ENCODE assay signal across 27 cellular contexts in the genomic region with DNA sequence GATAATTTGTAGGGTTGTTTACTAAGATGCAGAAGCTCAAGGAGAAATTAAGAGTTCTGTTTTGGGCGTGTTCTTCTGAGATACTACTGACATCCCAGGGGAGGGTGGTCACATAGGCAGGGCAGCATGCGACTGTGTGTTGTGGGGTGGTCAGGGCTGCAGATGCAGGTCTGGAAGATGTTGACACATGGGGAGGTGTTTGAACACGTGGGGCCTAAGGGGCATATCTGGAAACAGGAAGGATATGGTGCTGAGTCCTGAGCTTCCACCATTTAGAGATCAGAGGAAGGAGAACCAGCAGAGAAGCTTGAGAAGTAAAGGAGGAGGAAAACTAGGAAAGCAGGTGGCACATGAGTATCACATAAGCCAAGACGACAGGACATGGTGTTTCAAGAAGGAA.
"Had no signal": no experiment of that assay in that cellular context is flagged by ENCODE, and none has a peak within 500 bp of the region (broad histone marks: within the 10 kb centered on the region; RNA-seq: fewer than 3 reads in every experiment).

No MANE protein-coding gene starts in this region.

- ATAC-seq: foreskin keratinocyte; gastroesophageal sphincter; heart left ventricle; left lobe of liver; natural killer cell treated with Interleukin-12 subunit alpha and Interleukin-12 subunit beta and Interleukin-15 and Interleukin-18, amount 100 ng/mL, for 72 hours; stimulated activated memory B cell treated with anti-CD40 and anti-IgM and Interleukin-4, amounts not matched to agents 10 μg/mL and 1 μg/mL and 100 μg/mL, for 72 hours; stimulated activated naive CD8-positive, alpha-beta T cell treated with anti-CD3 and anti-CD28 coated beads, Interleukin-15, Interleukin-2, amounts not matched to agents 100 U/mL and 50 U/mL, for 24 hours had no signal

- H3K27ac ChIP-seq: colonic mucosa, esophagus muscularis mucosa, foreskin keratinocyte, gastroesophageal sphincter, heart left ventricle, hepatocyte, neural progenitor cell, prostate gland, right atrium auricular region, sigmoid colon, spleen, testis, tibial artery had no signal

- H3K27me3 Mint-ChIP-seq: dendritic cell treated with granulocyte-macrophage colony-stimulating factor and Interleukin-4, amounts not matched to agents 40 ng/mL and 50 ng/mL, for 4 days; type B pancreatic cell had no signal

- H2AFZ ChIP-seq: hepatocyte, neural progenitor cell had no signal

- H3K4me1 ChIP-seq: colonic mucosa, esophagus muscularis mucosa, foreskin keratinocyte, gastroesophageal sphincter, heart left ventricle, neural progenitor cell, prostate gland, right atrium auricular region, sigmoid colon, spleen, testis, tibial artery had no signal

- H3K36me3 Mint-ChIP-seq: memory B cell; natural killer cell treated with Interleukin-12 subunit alpha and Interleukin-12 subunit beta and Interleukin-15 and Interleukin-18, amount 100 ng/mL, for 72 hours; stimulated activated memory B cell treated with anti-CD40 and anti-IgM and Interleukin-4, amounts not matched to agents 10 μg/mL and 1 μg/mL and 100 μg/mL, for 72 hours; type B pancreatic cell had no signal

- H3K9me3 ChIP-seq: colonic mucosa, esophagus muscularis mucosa, gastroesophageal sphincter, heart left ventricle, prostate gland, right atrium auricular region, sigmoid colon, spleen, testis, tibial artery had no signal

- H3K9ac ChIP-seq: neural progenitor cell had no signal

- H3K36me3 ChIP-seq: colonic mucosa, esophagus muscularis mucosa, gastroesophageal sphincter, heart left ventricle, prostate gland, right atrium auricular region, sigmoid colon, spleen, tibial artery had no signal

- H3K4me2 ChIP-seq: hepatocyte, neural progenitor cell had no signal

- H3K9me3 Mint-ChIP-seq: dendritic cell treated with granulocyte-macrophage colony-stimulating factor and Interleukin-4, amounts not matched to agents 40 ng/mL and 50 ng/mL, for 4 days; endodermal cell; memory B cell; natural killer cell treated with Interleukin-12 subunit alpha and Interleukin-12 subunit beta and Interleukin-15 and Interleukin-18, amount 100 ng/mL, for 72 hours; neural progenitor cell; stimulated activated memory B cell treated with anti-CD40 and anti-IgM and Interleukin-4, amounts not matched to agents 10 μg/mL and 1 μg/mL and 100 μg/mL, for 72 hours; type B pancreatic cell had no signal

- H3K27me3 ChIP-seq: colonic mucosa, esophagus muscularis mucosa, foreskin keratinocyte, gastroesophageal sphincter, hepatocyte, neural progenitor cell, right atrium auricular region, sigmoid colon, testis, tibial artery had no signal

- H3K4me3 ChIP-seq: colonic mucosa, esophagus muscularis mucosa, gastroesophageal sphincter, heart left ventricle, hepatocyte, lung, neural progenitor cell, prostate gland, right atrium auricular region, sigmoid colon, spleen, testis, tibial artery had no signal

- H3K4me3 Mint-ChIP-seq: dendritic cell treated with granulocyte-macrophage colony-stimulating factor and Interleukin-4, amounts not matched to agents 40 ng/mL and 50 ng/mL, for 4 days; endodermal cell; memory B cell; natural killer cell treated with Interleukin-12 subunit alpha and Interleukin-12 subunit beta and Interleukin-15 and Interleukin-18, amount 100 ng/mL, for 72 hours; neural progenitor cell; stimulated activated memory B cell treated with anti-CD40 and anti-IgM and Interleukin-4, amounts not matched to agents 10 μg/mL and 1 μg/mL and 100 μg/mL, for 72 hours; type B pancreatic cell had no signal

- DNase-seq: colonic mucosa; effector CD8-positive, alpha-beta T cell; endodermal cell; foreskin keratinocyte; heart left ventricle; kidney; nucleus accumbens; sigmoid colon; spleen; stimulated activated CD4-positive, alpha-beta T cell treated with anti-CD3 and anti-CD28 coated beads, Interleukin-4, amount 100 ng/mL, for 4 hours; stimulated activated naive CD8-positive, alpha-beta T cell treated with anti-CD3 and anti-CD28 coated beads, Interleukin-15, Interleukin-2, amounts not matched to agents 100 U/mL and 50 U/mL, for 24 hours; substantia nigra; testis; tibial artery had no signal

- H3K4me1 Mint-ChIP-seq: endodermal cell; memory B cell; neural progenitor cell; stimulated activated memory B cell treated with anti-CD40 and anti-IgM and Interleukin-4, amounts not matched to agents 10 μg/mL and 1 μg/mL and 100 μg/mL, for 72 hours had no signal

- H3K27ac Mint-ChIP-seq: dendritic cell treated with granulocyte-macrophage colony-stimulating factor and Interleukin-4, amounts not matched to agents 40 ng/mL and 50 ng/mL, for 4 days; endodermal cell; memory B cell; natural killer cell treated with Interleukin-12 subunit alpha and Interleukin-12 subunit beta and Interleukin-15 and Interleukin-18, amount 100 ng/mL, for 72 hours; neural progenitor cell; stimulated activated memory B cell treated with anti-CD40 and anti-IgM and Interleukin-4, amounts not matched to agents 10 μg/mL and 1 μg/mL and 100 μg/mL, for 72 hours; type B pancreatic cell had no signal

- H3K79me2 ChIP-seq: hepatocyte had no signal
